ENCODE assay signal across 13 cellular contexts in genomic region chr16:4874686-4875085, GRCh38.
"Had no signal": no experiment of that assay in that cellular context is flagged by ENCODE, and none has a peak within 500 bp of the region (broad histone marks: within the 10 kb centered on the region; RNA-seq: fewer than 3 reads in every experiment).

No MANE protein-coding gene starts in this region.

- ATAC-seq: gastroesophageal sphincter; right lobe of liver; stimulated activated naive B cell treated with anti-CD40 and anti-IgM and Interleukin-4, amounts not matched to agents 10 μg/mL and 1 μg/mL and 100 μg/mL, for 72 hours had no signal

- H3K9me3 Mint-ChIP-seq: naive B cell; stimulated activated naive B cell treated with anti-CD40 and anti-IgM and Interleukin-4, amounts not matched to agents 10 μg/mL and 1 μg/mL and 100 μg/mL, for 72 hours had no signal

- H3K27ac Mint-ChIP-seq: stimulated activated naive B cell treated with anti-CD40 and anti-IgM and Interleukin-4, amounts not matched to agents 10 μg/mL and 1 μg/mL and 100 μg/mL, for 72 hours had no signal

- H3K4me3 ChIP-seq: coronary artery, gastroesophageal sphincter, psoas muscle, right lobe of liver had no signal

- H3K27me3 Mint-ChIP-seq: naive B cell; stimulated activated naive B cell treated with anti-CD40 and anti-IgM and Interleukin-4, amounts not matched to agents 10 μg/mL and 1 μg/mL and 100 μg/mL, for 72 hours had no signal

- H3K9me3 ChIP-seq: gastroesophageal sphincter, psoas muscle, right lobe of liver had no signal

- H3K4me1 ChIP-seq: gastroesophageal sphincter, right lobe of liver had no signal

- H3K27ac ChIP-seq: coronary artery, gastroesophageal sphincter, psoas muscle, right lobe of liver had no signal

- DNase-seq: activated CD4-positive, alpha-beta T cell treated with anti-CD3 and anti-CD28 coated beads for 1 hour; activated CD4-positive, alpha-beta T cell treated with anti-CD3 and anti-CD28 coated beads, Interleukin-2, amount 50 U/mL, for 48 hours; activated naive CD4-positive, alpha-beta T cell treated with Interleukin-2 at 50 U/mL for 16 hours; activated T-cell treated with anti-CD3 and anti-CD28 coated beads, Interleukin-2, amount 50 U/mL, for 48 hours; caudate nucleus; effector CD8-positive, alpha-beta T cell; naive B cell; psoas muscle; stimulated activated naive B cell treated with anti-CD40 and anti-IgM and Interleukin-4, amounts not matched to agents 10 μg/mL and 1 μg/mL and 100 μg/mL, for 72 hours; T-helper 9 cell had no signal

- H3K4me1 Mint-ChIP-seq: stimulated activated naive B cell treated with anti-CD40 and anti-IgM and Interleukin-4, amounts not matched to agents 10 μg/mL and 1 μg/mL and 100 μg/mL, for 72 hours had no signal

- H3K4me3 Mint-ChIP-seq: stimulated activated naive B cell treated with anti-CD40 and anti-IgM and Interleukin-4, amounts not matched to agents 10 μg/mL and 1 μg/mL and 100 μg/mL, for 72 hours had no signal

- H3K27me3 ChIP-seq: gastroesophageal sphincter, right lobe of liver had no signal
